In the genomic region with DNA sequence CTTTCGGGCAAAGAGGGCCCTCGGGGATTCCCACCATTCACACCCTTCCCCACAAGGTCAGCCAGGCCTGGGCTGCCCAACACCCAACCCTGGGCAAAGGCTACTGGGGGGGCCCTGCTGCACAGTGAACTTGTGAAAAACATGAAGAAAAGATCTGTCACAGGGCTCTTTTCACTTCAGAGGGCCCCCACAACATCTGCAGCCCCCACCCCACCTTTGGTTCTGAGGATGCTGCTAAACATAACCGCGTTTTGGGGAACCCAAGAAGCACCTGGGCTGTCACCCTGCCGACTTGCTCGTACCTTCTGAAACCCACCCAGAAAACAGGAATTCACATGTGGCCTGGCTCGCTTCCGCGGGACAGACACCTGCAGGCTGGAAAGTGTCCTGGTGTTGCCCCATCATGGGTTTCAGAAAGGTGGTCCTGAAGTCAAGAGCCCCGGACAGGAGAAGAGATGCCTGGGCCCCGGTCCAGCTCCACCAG, we compare ENCODE assay signal across 16 cellular contexts. TPM values are rescaled to one million over a fixed set of nuclear protein-coding genes. Genes with fewer than 3 reads are reported as not detected.
A peak's percentile ranks its signal among the peaks of the same experiment; 100 is the strongest.
DNase-seq lines count a peak whose midpoint lies in the region; ATAC-seq lines count a peak whose summit lies in the region.
"Had no signal": no experiment of that assay in that cellular context is flagged by ENCODE, and none has a peak within 500 bp of the region (broad histone marks: within the 10 kb centered on the region; RNA-seq: fewer than 3 reads in every experiment).

No MANE protein-coding gene starts in this region.

- H3K36me3 Mint-ChIP-seq in activated naive CD8-positive, alpha-beta T cell: no peaks in the 10 kb centered on the region
- peaks cover 15% of the 10 kb centered on the region for H3K36me3 Mint-ChIP-seq in activated naive CD8-positive, alpha-beta T cell treated with anti-CD3 and anti-CD28 coated beads for 36 hours
- H3K36me3 Mint-ChIP-seq in activated T-helper 17 cell treated with anti-CD3 and anti-CD28 coated beads, Interleukin-2, amount 50 U/mL, for 72 hours (ENCODE audit: low read depth): peaks cover 26% of the 10 kb centered on the region

- no peak overlapping the region for H3K4me3 Mint-ChIP-seq in activated naive CD8-positive, alpha-beta T cell
- no peak overlapping the region for H3K4me3 Mint-ChIP-seq in activated naive CD8-positive, alpha-beta T cell treated with anti-CD3 and anti-CD28 coated beads for 36 hours
- H3K4me3 Mint-ChIP-seq in activated T-helper 17 cell treated with anti-CD3 and anti-CD28 coated beads, Interleukin-2, amount 50 U/mL, for 72 hours: peak overlapping the region; percentile 17

- no peaks in the 10 kb centered on the region for H3K9me3 Mint-ChIP-seq in activated naive CD8-positive, alpha-beta T cell (ENCODE audit: low read depth)
- no peaks in the 10 kb centered on the region for H3K9me3 Mint-ChIP-seq in activated naive CD8-positive, alpha-beta T cell treated with anti-CD3 and anti-CD28 coated beads for 36 hours
- no peaks in the 10 kb centered on the region for H3K9me3 Mint-ChIP-seq in activated T-helper 17 cell treated with anti-CD3 and anti-CD28 coated beads, Interleukin-2, amount 50 U/mL, for 72 hours

- H3K9me3 ChIP-seq in skeletal muscle tissue (ENCODE audit: control insufficient read depth in 3 of 3, low read length in 3 of 3): no peaks in the 10 kb centered on the region
- H3K9me3 ChIP-seq: SK-N-SH had no signal

- H3K4me1 ChIP-seq in skeletal muscle tissue (ENCODE audit: control insufficient read depth in 3 of 3, insufficient read depth in 3 of 3, low read length in 3 of 3): peaks cover 67 to 77% (median 74%) of the 10 kb centered on the region in 3 donors

- no peak overlapping the region for H3K9ac ChIP-seq in skeletal muscle tissue (ENCODE audit: low read depth in 1 of 3, low read length in 3 of 3)
- H3K9ac ChIP-seq: KMS-11, SK-N-SH had no signal

- peaks cover 75% of the 10 kb centered on the region for H3K4me1 Mint-ChIP-seq in activated naive CD8-positive, alpha-beta T cell (ENCODE audit: low read depth)
- H3K4me1 Mint-ChIP-seq in activated naive CD8-positive, alpha-beta T cell treated with anti-CD3 and anti-CD28 coated beads for 36 hours: peaks cover 63% of the 10 kb centered on the region
- H3K4me1 Mint-ChIP-seq in activated T-helper 17 cell treated with anti-CD3 and anti-CD28 coated beads, Interleukin-2, amount 50 U/mL, for 72 hours: peaks cover 50% of the 10 kb centered on the region

- peak overlapping the region; percentile 3 for H3K27ac ChIP-seq in skeletal muscle tissue (ENCODE audit: low read depth, low read length)
- H3K27ac ChIP-seq: KMS-11 had no signal

- H3K36me3 ChIP-seq in skeletal muscle tissue (ENCODE audit: control insufficient read depth in 3 of 3, insufficient read depth in 3 of 3, low read length in 3 of 3): peaks cover 4 to 17% (median 7%) of the 10 kb centered on the region in 3 donors

- DNase-seq in activated naive CD8-positive, alpha-beta T cell treated with anti-CD3 and anti-CD28 coated beads for 36 hours: no peak
- DNase-seq in NCI-H510A (lab: John Stamatoyannopoulos, UW) (no peak), NCI-H1092 (lab: John Stamatoyannopoulos, UW) (no peak), NCI-H1105 (lab: John Stamatoyannopoulos, UW) (no peak)
- DNase-seq: ACHN; activated CD4-positive, alpha-beta T cell treated with anti-CD3 and anti-CD28 coated beads for 48 hours; activated naive CD4-positive, alpha-beta T cell treated with Interleukin-2 at 50 U/mL for 16 hours; central memory CD4-positive, alpha-beta T cell; erythroblast; NCI-H1930; SK-N-SH had no signal

- peak overlapping the region; percentile 90 for H3K27ac Mint-ChIP-seq in activated naive CD8-positive, alpha-beta T cell
- H3K27ac Mint-ChIP-seq in activated naive CD8-positive, alpha-beta T cell treated with anti-CD3 and anti-CD28 coated beads for 36 hours: no peak overlapping the region
- peak overlapping the region; percentile 78 for H3K27ac Mint-ChIP-seq in activated T-helper 17 cell treated with anti-CD3 and anti-CD28 coated beads, Interleukin-2, amount 50 U/mL, for 72 hours

- H3K27me3 Mint-ChIP-seq in activated naive CD8-positive, alpha-beta T cell: no peaks in the 10 kb centered on the region
- no peaks in the 10 kb centered on the region for H3K27me3 Mint-ChIP-seq in activated naive CD8-positive, alpha-beta T cell treated with anti-CD3 and anti-CD28 coated beads for 36 hours
- no peaks in the 10 kb centered on the region for H3K27me3 Mint-ChIP-seq in activated T-helper 17 cell treated with anti-CD3 and anti-CD28 coated beads, Interleukin-2, amount 50 U/mL, for 72 hours

- H3K27me3 ChIP-seq in skeletal muscle tissue (ENCODE audit: control insufficient read depth in 3 of 3, insufficient read depth in 3 of 3, low read length in 3 of 3): no peaks in the 10 kb centered on the region

- ATAC-seq in GM21529 (IDR thresholded peaks at IDR 0.05; ENCODE audit: unreplicated experiment): peak; percentile 30
- ATAC-seq in activated T-helper 17 cell treated with anti-CD3 and anti-CD28 coated beads, Interleukin-2, amount 50 U/mL, for 72 hours (replicated peaks): no peak

- no peak overlapping the region for H3K4me3 ChIP-seq in skeletal muscle tissue (ENCODE audit: low read length in 3 of 3)

RNA-seq across cellular contexts. Expression of a gene that starts 29.3 kb away (rescaled TPM):
- 10 to 100 TPM; 33.5 to 35.0 TPM for total RNA-seq in activated naive CD8-positive, alpha-beta T cell treated with anti-CD3 and anti-CD28 coated beads for 36 hours
- total RNA-seq in activated T-helper 17 cell treated with anti-CD3 and anti-CD28 coated beads, Interleukin-2, amount 50 U/mL, for 72 hours: 10 to 100 TPM; 45.4 to 57.9 TPM
- 14.1 TPM for total RNA-seq in skeletal muscle tissue
